Comparison of ENCODE assay signal across 8 cellular contexts in genomic region chr7:148940702-148941597, GRCh38. TPM values are rescaled to one million over a fixed set of nuclear protein-coding genes. Genes with fewer than 3 reads are reported as not detected.
DNase-seq lines count a peak whose midpoint lies in the region; ATAC-seq and FAIRE-seq lines count a peak whose summit lies in the region.

No MANE protein-coding gene starts in this region.

- CTCF ChIA-PET in naive thymus-derived CD4-positive, alpha-beta T cell (lab: Charles Lee) = interaction anchor here (0.6 to 2.6 kb wide), 15 partner anchors 20 to 366 kb away, joined by 3 to 17 read pairs (median 4); partner anchors contain the start of gene CUL1

- peak; percentile 71 for ATAC-seq in GM21717 (IDR thresholded peaks at IDR 0.05; ENCODE audit: unreplicated experiment)
- ATAC-seq in naive thymus-derived CD4-positive, alpha-beta T cell = peak; percentile 88
- ATAC-seq in stimulated activated memory B cell treated with anti-CD40 and anti-IgM and Interleukin-4, amounts not matched to agents 10 μg/mL and 1 μg/mL and 100 μg/mL, for 72 hours = peak; percentile 90

- H3K9me3 Mint-ChIP-seq in activated T-helper 1 cell treated with anti-CD3 and anti-CD28 coated beads, Interleukin-12 subunit alpha, Interleukin-12 subunit beta, Interleukin-2, Interleukin-4 antibody, amounts not matched to agents 30 ng/mL and 10 ng/mL and 1 ng/mL, durations not matched to agents 14 hours and 24 hours and 36 hours = no peaks in the 10 kb centered on the region
- H3K9me3 Mint-ChIP-seq in naive thymus-derived CD4-positive, alpha-beta T cell = no peaks in the 10 kb centered on the region
- no peaks in the 10 kb centered on the region for H3K9me3 Mint-ChIP-seq in stimulated activated memory B cell treated with anti-CD40 and anti-IgM and Interleukin-4, amounts not matched to agents 10 μg/mL and 1 μg/mL and 100 μg/mL, for 72 hours

- H3K4me3 Mint-ChIP-seq in activated T-helper 1 cell treated with anti-CD3 and anti-CD28 coated beads, Interleukin-12 subunit alpha, Interleukin-12 subunit beta, Interleukin-2, Interleukin-4 antibody, amounts not matched to agents 30 ng/mL and 10 ng/mL and 1 ng/mL, durations not matched to agents 14 hours and 24 hours and 36 hours = peak overlapping the region; percentile 96
- H3K4me3 Mint-ChIP-seq in naive thymus-derived CD4-positive, alpha-beta T cell = peak overlapping the region; percentile 86 to 99 (median 96)
- peak overlapping the region; percentile 96 for H3K4me3 Mint-ChIP-seq in stimulated activated memory B cell treated with anti-CD40 and anti-IgM and Interleukin-4, amounts not matched to agents 10 μg/mL and 1 μg/mL and 100 μg/mL, for 72 hours

- POLR2A ChIA-PET in naive thymus-derived CD4-positive, alpha-beta T cell (lab: Charles Lee) = interaction anchor here (0.6 to 3.3 kb wide), 20 partner anchors 8 to 243 kb away, joined by 3 to 27 read pairs (median 4); partner anchors contain the start of genes CUL1 and EZH2

- H3K27me3 ChIP-seq in naive thymus-derived CD4-positive, alpha-beta T cell (ENCODE audit: control insufficient read depth in 2 of 2, insufficient read depth in 2 of 2, low read length in 2 of 2) = no peaks in the 10 kb centered on the region

- H3K4me1 ChIP-seq in naive thymus-derived CD4-positive, alpha-beta T cell (ENCODE audit: control insufficient read depth in 2 of 2, insufficient read depth in 2 of 2, low read length in 2 of 2) = peaks cover 7 to 12% of the 10 kb centered on the region in 2 donors

- DNase-seq in DMS53 treated with DMSO at 0.1 percent for 48 hours (lab: John Stamatoyannopoulos, UW; ENCODE audit: unreplicated experiment) (peak; percentile 95), KBM-7 (peak; percentile 91), RCC 7860 (ENCODE audit: low spot score) (peak; percentile 81), fibroblast of gingiva (ENCODE audit: low read depth) (peak; percentile 81)
- peak; percentile 65 for DNase-seq in activated T-helper 1 cell treated with anti-CD3 and anti-CD28 coated beads, Interleukin-12 subunit alpha, Interleukin-12 subunit beta, Interleukin-2, Interleukin-4 antibody, amounts not matched to agents 30 ng/mL and 10 ng/mL and 1 ng/mL, durations not matched to agents 14 hours and 24 hours and 36 hours (ENCODE audit: low spot score)
- peak; percentile 45 to 86 (median 76) for DNase-seq in naive thymus-derived CD4-positive, alpha-beta T cell

- H3K9me3 ChIP-seq in naive thymus-derived CD4-positive, alpha-beta T cell (ENCODE audit: control insufficient read depth in 2 of 3, low read length in 3 of 3) = no peaks in the 10 kb centered on the region

- peaks cover 0 to 5% (median 0%) of the 10 kb centered on the region in 3 experiments for H3K36me3 ChIP-seq in naive thymus-derived CD4-positive, alpha-beta T cell (ENCODE audit: control insufficient read depth in 2 of 3, insufficient read depth in 3 of 3, low read length in 3 of 3)

- FAIRE-seq in RCC 7860 (lab: Jason Lieb, UNC) = no peak

- intact Hi-C loops in activated T-helper 1 cell treated with anti-CD3 and anti-CD28 coated beads, Interleukin-12 subunit alpha, Interleukin-12 subunit beta, Interleukin-2, Interleukin-4 antibody, amounts not matched to agents 30 ng/mL and 10 ng/mL and 1 ng/mL, durations not matched to agents 14 hours and 24 hours and 36 hours (cut with micrococcal nuclease) = loop anchor here (1.0 to 5.0 kb wide), 9 partner anchors 15 to 244 kb away; partner anchors contain the start of genes EZH2 and ZNF425
- intact Hi-C loops in naive thymus-derived CD4-positive, alpha-beta T cell (cut with micrococcal nuclease) = loop anchor here (1.0 to 2.0 kb wide), 12 partner anchors 14 to 243 kb away; partner anchors contain the start of genes CUL1 (in 2 of the 2), EZH2 (in 2 of the 2), PDIA4 (in 2 of the 2) and ZNF398 (in 1 of the 2)

- peak overlapping the region; percentile 98 for H3K27ac Mint-ChIP-seq in activated T-helper 1 cell treated with anti-CD3 and anti-CD28 coated beads, Interleukin-12 subunit alpha, Interleukin-12 subunit beta, Interleukin-2, Interleukin-4 antibody, amounts not matched to agents 30 ng/mL and 10 ng/mL and 1 ng/mL, durations not matched to agents 14 hours and 24 hours and 36 hours
- peak overlapping the region; percentile 94 to 99 (median 98) for H3K27ac Mint-ChIP-seq in naive thymus-derived CD4-positive, alpha-beta T cell
- peak overlapping the region; percentile 100 for H3K27ac Mint-ChIP-seq in stimulated activated memory B cell treated with anti-CD40 and anti-IgM and Interleukin-4, amounts not matched to agents 10 μg/mL and 1 μg/mL and 100 μg/mL, for 72 hours

- H3K4me1 Mint-ChIP-seq in activated T-helper 1 cell treated with anti-CD3 and anti-CD28 coated beads, Interleukin-12 subunit alpha, Interleukin-12 subunit beta, Interleukin-2, Interleukin-4 antibody, amounts not matched to agents 30 ng/mL and 10 ng/mL and 1 ng/mL, durations not matched to agents 14 hours and 24 hours and 36 hours (ENCODE audit: low read depth) = peaks cover 31% of the 10 kb centered on the region
- H3K4me1 Mint-ChIP-seq in naive thymus-derived CD4-positive, alpha-beta T cell = peaks cover 8 to 25% (median 20%) of the 10 kb centered on the region in 7 donors
- H3K4me1 Mint-ChIP-seq in stimulated activated memory B cell treated with anti-CD40 and anti-IgM and Interleukin-4, amounts not matched to agents 10 μg/mL and 1 μg/mL and 100 μg/mL, for 72 hours = peaks cover 17% of the 10 kb centered on the region

- peak overlapping the region; percentile 95 for H3K4me3 ChIP-seq in naive thymus-derived CD4-positive, alpha-beta T cell (ENCODE audit: low read length)

- peak overlapping the region; percentile 88 for H3K27ac ChIP-seq in naive thymus-derived CD4-positive, alpha-beta T cell (ENCODE audit: low read depth, low read length)

- H3K27me3 Mint-ChIP-seq in activated T-helper 1 cell treated with anti-CD3 and anti-CD28 coated beads, Interleukin-12 subunit alpha, Interleukin-12 subunit beta, Interleukin-2, Interleukin-4 antibody, amounts not matched to agents 30 ng/mL and 10 ng/mL and 1 ng/mL, durations not matched to agents 14 hours and 24 hours and 36 hours (ENCODE audit: insufficient read depth) = no peaks in the 10 kb centered on the region
- H3K27me3 Mint-ChIP-seq in naive thymus-derived CD4-positive, alpha-beta T cell = no peaks in the 10 kb centered on the region
- H3K27me3 Mint-ChIP-seq in stimulated activated memory B cell treated with anti-CD40 and anti-IgM and Interleukin-4, amounts not matched to agents 10 μg/mL and 1 μg/mL and 100 μg/mL, for 72 hours = no peaks in the 10 kb centered on the region

- H3K36me3 Mint-ChIP-seq in activated T-helper 1 cell treated with anti-CD3 and anti-CD28 coated beads, Interleukin-12 subunit alpha, Interleukin-12 subunit beta, Interleukin-2, Interleukin-4 antibody, amounts not matched to agents 30 ng/mL and 10 ng/mL and 1 ng/mL, durations not matched to agents 14 hours and 24 hours and 36 hours (ENCODE audit: low read depth) = peaks cover 8% of the 10 kb centered on the region
- H3K36me3 Mint-ChIP-seq in naive thymus-derived CD4-positive, alpha-beta T cell = no peaks in the 10 kb centered on the region
- H3K36me3 Mint-ChIP-seq in stimulated activated memory B cell treated with anti-CD40 and anti-IgM and Interleukin-4, amounts not matched to agents 10 μg/mL and 1 μg/mL and 100 μg/mL, for 72 hours = no peaks in the 10 kb centered on the region

- in situ Hi-C loops in KBM-7 (cut with MboI; ENCODE audit: low pct_unique_long_range_greater_than_20kb, low sequenced_read_pairs) = no loop called here

RNA-seq across cellular contexts. Expression of gene EZH2, which starts 56.9 kb away (rescaled TPM):
- 97.5 and 101 TPM in 2 replicates for total RNA-seq in activated T-helper 1 cell treated with anti-CD3 and anti-CD28 coated beads, Interleukin-12 subunit alpha, Interleukin-12 subunit beta, Interleukin-2, Interleukin-4 antibody, amounts not matched to agents 30 ng/mL and 10 ng/mL and 1 ng/mL, durations not matched to agents 14 hours and 24 hours and 36 hours
- 10 to 100 TPM in 3 of 5 experiments, 1 to 10 TPM in 2; 7.2 to 73.3 (median 18.9) TPM for total RNA-seq in naive thymus-derived CD4-positive, alpha-beta T cell
- 1 to 10 TPM; 2.2 to 2.4 TPM for polyA plus RNA-seq in naive thymus-derived CD4-positive, alpha-beta T cell

Comparison
In these comparisons a context has a peak if more than half of its experiments do, and no peak if none do; other contexts are left out.
1. Peak in every context shown above with its lines: DNase-seq, ATAC-seq, H3K4me3 ChIP-seq and H3K27ac ChIP-seq.